In genomic region chr15:68230157-68231100, GRCh38 we compare ENCODE assay signal across 8 cellular contexts. TPM values are rescaled to one million over a fixed set of nuclear protein-coding genes. Genes with fewer than 3 reads are reported as not detected.
DNase-seq lines count a peak whose midpoint lies in the region; ATAC-seq and TF ChIP-seq lines count a peak whose summit lies in the region.

No MANE protein-coding gene starts in this region.

- H3K4me1 Mint-ChIP-seq in stimulated activated naive CD8-positive, alpha-beta T cell treated with anti-CD3 and anti-CD28 coated beads, Interleukin-15, Interleukin-2, amounts not matched to agents 100 ng/mL and 50 ng/mL, for 24 hours (ENCODE audit: low read depth): peaks cover 41% of the 10 kb centered on the region
- peaks cover 31% of the 10 kb centered on the region for H3K4me1 Mint-ChIP-seq in endodermal cell

- no peak for DNase-seq in stimulated activated naive CD8-positive, alpha-beta T cell treated with anti-CD3 and anti-CD28 coated beads, Interleukin-15, Interleukin-2, amounts not matched to agents 100 U/mL and 50 U/mL, for 24 hours
- peak in 1 of 3 donors; percentile 74 for DNase-seq in Peyer's patch
- DNase-seq in endodermal cell: no peak
- no peak for DNase-seq in NCI-H2029 (lab: John Stamatoyannopoulos, UW)
- no peak for DNase-seq in GM10248 (ENCODE audit: extremely low spot score)
- no peak for DNase-seq in NCI-H146 (lab: John Stamatoyannopoulos, UW)

- no peaks in the 10 kb centered on the region for H3K9me3 ChIP-seq in Peyer's patch
- no peaks in the 10 kb centered on the region for H3K9me3 ChIP-seq in endodermal cell (ENCODE audit: control insufficient read depth, low read length)
- H3K9me3 ChIP-seq in neuron (ENCODE audit: low read length): no peaks in the 10 kb centered on the region

- peak overlapping the region; percentile 87 for H2AFZ ChIP-seq in neuron (ENCODE audit: low read depth, low read length)

- CTCF ChIA-PET in GM10248 (lab: Yijun Ruan, JAX): interaction anchor here (2.1 to 5.0 kb wide), 3 partner anchors 20 to 76 kb away, joined by 4 to 29 read pairs (median 25); no protein-coding TSS in a partner anchor

- H3K27me3 ChIP-seq in Peyer's patch (no peaks in the 10 kb centered on the region), endodermal cell (ENCODE audit: control insufficient read depth, insufficient read depth, low read length, poor library complexity, severe bottlenecking) (no peaks in the 10 kb centered on the region), neuron (ENCODE audit: insufficient read depth, low read length) (no peaks in the 10 kb centered on the region)

- no peaks in the 10 kb centered on the region for H3K9me3 Mint-ChIP-seq in stimulated activated naive CD8-positive, alpha-beta T cell treated with anti-CD3 and anti-CD28 coated beads, Interleukin-15, Interleukin-2, amounts not matched to agents 100 ng/mL and 50 ng/mL, for 24 hours
- no peaks in the 10 kb centered on the region for H3K9me3 Mint-ChIP-seq in endodermal cell

- POLR2A ChIA-PET in GM10248 (lab: Yijun Ruan, JAX): no interaction called here

- H3K9ac ChIP-seq in endodermal cell (ENCODE audit: extremely low read depth, low read length, poor library complexity, severe bottlenecking): peak overlapping the region; percentile 47

- H3K36me3 ChIP-seq in Peyer's patch: no peaks in the 10 kb centered on the region
- no peaks in the 10 kb centered on the region for H3K36me3 ChIP-seq in endodermal cell (ENCODE audit: control insufficient read depth, insufficient read depth, low read length)
- H3K36me3 ChIP-seq in neuron (ENCODE audit: insufficient read depth, low read length): no peaks in the 10 kb centered on the region

- peaks cover 12% of the 10 kb centered on the region for H3K36me3 Mint-ChIP-seq in stimulated activated naive CD8-positive, alpha-beta T cell treated with anti-CD3 and anti-CD28 coated beads, Interleukin-15, Interleukin-2, amounts not matched to agents 100 ng/mL and 50 ng/mL, for 24 hours (ENCODE audit: low read depth)
- H3K36me3 Mint-ChIP-seq in endodermal cell (ENCODE audit: low read depth): no peaks in the 10 kb centered on the region

- H3K27ac ChIP-seq in Peyer's patch: peak overlapping the region; percentile 73 to 91 (median 88)
- H3K27ac ChIP-seq in endodermal cell (ENCODE audit: low read depth, low read length): no peak overlapping the region

- H3K4me3 Mint-ChIP-seq in stimulated activated naive CD8-positive, alpha-beta T cell treated with anti-CD3 and anti-CD28 coated beads, Interleukin-15, Interleukin-2, amounts not matched to agents 100 ng/mL and 50 ng/mL, for 24 hours: peak overlapping the region; percentile 90
- peak overlapping the region; percentile 69 for H3K4me3 Mint-ChIP-seq in endodermal cell

- H3K27ac Mint-ChIP-seq in stimulated activated naive CD8-positive, alpha-beta T cell treated with anti-CD3 and anti-CD28 coated beads, Interleukin-15, Interleukin-2, amounts not matched to agents 100 ng/mL and 50 ng/mL, for 24 hours: peak overlapping the region; percentile 98
- H3K27ac Mint-ChIP-seq in endodermal cell: peak overlapping the region; percentile 62

- TF ChIP-seq CTCF in Peyer's patch (IDR thresholded peaks at IDR 0.05) (no peak), endodermal cell (conservative IDR thresholded peaks at IDR 0.05) (no peak), GM10248 (IDR thresholded peaks at IDR 0.05; ENCODE audit: control extremely low read depth, extremely low read depth, low read depth, missing control alignments) (no peak)

- no peak for TF ChIP-seq POLR2A in Peyer's patch (IDR thresholded peaks at IDR 0.05)

- no peak for ATAC-seq in stimulated activated naive CD8-positive, alpha-beta T cell treated with anti-CD3 and anti-CD28 coated beads, Interleukin-15, Interleukin-2, amounts not matched to agents 100 U/mL and 50 U/mL, for 24 hours

- WGBS in endodermal cell (ENCODE audit: insufficient coverage in 1 of 2, insufficient read length in 1 of 2), 2 experiments: 74 to 84% methylated on average over 17 to 20 of the region's 20 CpGs

- H3K4me1 ChIP-seq in Peyer's patch (peaks cover 0 to 41% (median 9%) of the 10 kb centered on the region in 4 donors), endodermal cell (ENCODE audit: control insufficient read depth, insufficient read depth, low read length) (peaks cover 8% of the 10 kb centered on the region), neuron (ENCODE audit: insufficient read depth, low read length) (peaks cover 16% of the 10 kb centered on the region)

- peak overlapping the region; percentile 82 to 98 (median 88) for H3K4me3 ChIP-seq in Peyer's patch
- peak overlapping the region; percentile 88 for H3K4me3 ChIP-seq in endodermal cell (ENCODE audit: low read length)
- peak overlapping the region; percentile 86 for H3K4me3 ChIP-seq in neuron (ENCODE audit: low read length)

- no peaks in the 10 kb centered on the region for H3K27me3 Mint-ChIP-seq in stimulated activated naive CD8-positive, alpha-beta T cell treated with anti-CD3 and anti-CD28 coated beads, Interleukin-15, Interleukin-2, amounts not matched to agents 100 ng/mL and 50 ng/mL, for 24 hours
- H3K27me3 Mint-ChIP-seq in endodermal cell (ENCODE audit: insufficient read depth): peaks cover 13% of the 10 kb centered on the region

RNA-seq across cellular contexts. Expression of gene CLN6, which starts 0.9 kb away (rescaled TPM):
- total RNA-seq in Peyer's patch (10 to 100 TPM; 19.0 to 38.0 (median 23.0) TPM), endodermal cell (10 to 100 TPM; 51.6 to 59.6 TPM)
- polyA plus RNA-seq in endodermal cell (2013, experiment 1 of 2): 31.9 TPM
- polyA plus RNA-seq in endodermal cell (2013, experiment 2 of 2): 28.2 TPM

RNA-seq across cellular contexts. Expression of gene CALML4, which starts 25.3 kb away (rescaled TPM):
- 100 to 1,000 TPM in 3 of 4 donors, 10 to 100 TPM in 1; 57.8 to 153 (median 126) TPM for total RNA-seq in Peyer's patch
- total RNA-seq in endodermal cell: 10 to 100 TPM in 1 of 2 donors, 1 to 10 TPM in 1; 9.7 to 17.4 TPM
- 7.7 TPM for polyA plus RNA-seq in endodermal cell (2013, experiment 1 of 2)
- polyA plus RNA-seq in endodermal cell (2013, experiment 2 of 2): 7.1 TPM

RNA-seq across cellular contexts. Expression of gene FEM1B, which starts 47.1 kb away (rescaled TPM):
- total RNA-seq in Peyer's patch: 10 to 100 TPM; 28.1 to 48.2 (median 43.0) TPM
- 10 to 100 TPM; 65.4 to 67.9 TPM for total RNA-seq in endodermal cell
- polyA plus RNA-seq in endodermal cell (2013, experiment 1 of 2): 36.2 TPM
- polyA plus RNA-seq in endodermal cell (2013, experiment 2 of 2): 34.3 TPM
